Comparison of ENCODE assay signal across 9 cellular contexts in genomic region chr3:172520332-172520831, GRCh38. TPM values are rescaled to one million over a fixed set of nuclear protein-coding genes. Genes with fewer than 3 reads are reported as not detected.
DNase-seq lines count a peak whose midpoint lies in the region; ATAC-seq, FAIRE-seq and TF ChIP-seq lines count a peak whose summit lies in the region.
"Had no signal": no experiment of that assay in that cellular context is flagged by ENCODE, and none has a peak within 500 bp of the region (broad histone marks: within the 10 kb centered on the region; RNA-seq: fewer than 3 reads in every experiment).

No MANE protein-coding gene starts in this region.

- H3K36me3 ChIP-seq in SJSA1 (no peaks in the 10 kb centered on the region), urinary bladder (ENCODE audit: insufficient read depth) (no peaks in the 10 kb centered on the region)

- H3K4me3 ChIP-seq in SJSA1 (no peak overlapping the region), foreskin fibroblast (ENCODE audit: low read depth in 1 of 2, low read length in 2 of 2) (no peak overlapping the region), urinary bladder (ENCODE audit: low read depth, low read length) (peak overlapping the region; percentile 2)
- H3K4me3 ChIP-seq: SK-N-MC had no signal

- peak; percentile 46 for ATAC-seq in GM18499 (IDR thresholded peaks at IDR 0.05; ENCODE audit: insufficient read depth, unreplicated experiment)

- TF ChIP-seq CTCF in foreskin fibroblast (IDR thresholded peaks at IDR 0.05; ENCODE audit: low read depth, low read length) = no peak

- DNase-seq in H54 (ENCODE audit: insufficient read length, low spot score) (no peak), SJSA1 (ENCODE audit: low read depth in 1 of 2, low spot score in 2 of 2) (peak; percentile 57 to 59), foreskin fibroblast (peak; percentile 64 to 82), DMS53 (lab: John Stamatoyannopoulos, UW) (no peak), A172 (ENCODE audit: low spot score) (no peak)
- DNase-seq in stimulated activated CD4-positive, alpha-beta T cell treated with anti-CD3 and anti-CD28 coated beads, Interleukin-4, amount 100 ng/mL, for 4 hours = no peak

- 62% methylated on average over 4 of the region's 4 CpGs for WGBS in urinary bladder

- H3K27ac ChIP-seq in SJSA1 (peak overlapping the region; percentile 23), urinary bladder (ENCODE audit: low read depth) (peak overlapping the region; percentile 60)
- H3K27ac ChIP-seq: SK-N-MC had no signal

- no peaks in the 10 kb centered on the region for H3K27me3 ChIP-seq in SJSA1 (replicated peaks)

- FAIRE-seq in H54 (lab: Jason Lieb, UNC) = peak; percentile 11

- TF ChIP-seq POLR2A in H54 (IDR thresholded peaks at IDR 0.05; ENCODE audit: low read depth, low read length) = no peak

- H3K4me1 ChIP-seq in SJSA1 (replicated peaks) (peaks cover 44% of the 10 kb centered on the region), urinary bladder (ENCODE audit: insufficient read depth) (peaks cover 2% of the 10 kb centered on the region)

- no peaks in the 10 kb centered on the region for H3K9me3 ChIP-seq in SJSA1 (replicated peaks)

RNA-seq across cellular contexts. Expression of gene TNFSF10, which starts 2.8 kb away (rescaled TPM):
- total RNA-seq in SJSA1 (2014; rRNA removed; shearing (Covaris generic)) = 1.0 TPM in 1 of 2 replicates, not detected in the other
- 74.0 TPM for total RNA-seq in urinary bladder
- 29.4 TPM for polyA plus RNA-seq in urinary bladder
- total RNA-seq in A172 (2014; rRNA removed; shearing (Covaris generic)) = 0.46 and 0.79 TPM in 2 replicates

Comparison
In these comparisons a context has a peak if more than half of its experiments do, and no peak if none do; other contexts are left out.
1. DNase-seq: peak in SJSA1 (2 of 2) and foreskin fibroblast (2 of 2); none in H54 (single experiment), DMS53 (single experiment), A172 (single experiment) and stimulated activated CD4-positive, alpha-beta T cell treated with anti-CD3 and anti-CD28 coated beads, Interleukin-4, amount 100 ng/mL, for 4 hours (0 of 2).
2. RNA of gene TNFSF10, which starts 2.8 kb away (total RNA-seq): 74.0 TPM in urinary bladder (single experiment); 1.0 TPM in SJSA1 and 0.46 to 0.79 TPM in A172; every median in the first group is over 10 times any median in the second.